19 cellular contexts compared by ENCODE assay signal in the genomic region with DNA sequence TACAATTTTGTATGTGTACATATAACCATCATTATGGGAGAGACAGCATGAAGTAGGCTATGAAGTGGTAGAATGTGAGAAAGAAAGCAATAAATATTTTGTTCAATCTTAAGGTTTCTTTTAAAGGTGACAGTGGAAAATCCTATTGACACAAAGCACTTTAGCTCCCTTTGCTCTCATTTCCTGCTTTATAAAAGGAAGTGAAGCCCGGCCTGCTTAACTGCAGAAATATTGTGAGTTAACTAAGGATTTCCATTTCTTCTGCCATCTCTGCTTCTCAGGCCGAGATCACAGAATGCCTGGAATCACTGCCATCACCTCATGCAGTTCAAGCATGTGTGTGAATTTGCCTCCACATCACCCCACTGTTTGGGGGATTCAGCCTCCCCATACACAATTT.
DNase-seq lines count a peak whose midpoint lies in the region; ATAC-seq and TF ChIP-seq lines count a peak whose summit lies in the region.
"Had no signal": no experiment of that assay in that cellular context is flagged by ENCODE, and none has a peak within 500 bp of the region (broad histone marks: within the 10 kb centered on the region; RNA-seq: fewer than 3 reads in every experiment).

No MANE protein-coding gene starts in this region.

- no peak overlapping the region for H3K4me3 Mint-ChIP-seq in endothelial cell (ENCODE audit: unreplicated experiment)
- H3K4me3 Mint-ChIP-seq: endodermal cell, HFFc6 had no signal

- H3K27me3 ChIP-seq in right atrium auricular region, result no peaks in the 10 kb centered on the region
- H3K27me3 ChIP-seq: gastroesophageal sphincter had no signal

- no peaks in the 10 kb centered on the region for H3K36me3 Mint-ChIP-seq in endothelial cell (ENCODE audit: low read depth, unreplicated experiment)

- no peak for TF ChIP-seq CTCF in right atrium auricular region (IDR thresholded peaks at IDR 0.05)
- TF ChIP-seq CTCF in endothelial cell (IDR thresholded peaks at IDR 0.05; ENCODE audit: unreplicated experiment), result no peak

- DNase-seq in right atrium auricular region (ENCODE audit: low spot score), result no peak
- DNase-seq in Right ventricle myocardium inferior (ENCODE audit: missing footprints), result no peak
- peak; percentile 25 to 92 for DNase-seq in NOMO-1 (lab: John Stamatoyannopoulos, UW; ENCODE audit: unreplicated experiment in 2 of 2)
- no peak for DNase-seq in endothelial cell (ENCODE audit: low spot score)
- DNase-seq in T1000 (lab: John Stamatoyannopoulos, UW), result no peak
- no peak for DNase-seq in posterior vena cava (ENCODE audit: low spot score)
- DNase-seq in SHP77 treated with DMSO at 0.1 percent for 48 hours (lab: John Stamatoyannopoulos, UW), result no peak
- no peak for DNase-seq in iPS-NIHi11 (ENCODE audit: low spot score)
- DNase-seq: activated CD4-positive, alpha-beta T cell treated with anti-CD3 and anti-CD28 coated beads for 4 hours; activated effector memory CD4-positive, alpha-beta T cell treated with anti-CD3 and anti-CD28 coated beads, Interleukin-2, amount 50 U/mL, for 16 hours; CD4-positive, alpha-beta memory T cell; endodermal cell; HFFc6; islet precursor cell; NCI-H1930; NCI-H82; stimulated activated CD4-positive, alpha-beta T cell treated with anti-CD3 and anti-CD28 coated beads, Interleukin-2, amount 100 ng/mL, for 48 hours had no signal

- intact Hi-C loops in Right ventricle myocardium inferior (cut with DNase I) (loop anchor here (5.0 kb wide), 2 partner anchors 33 to 53 kb away; no protein-coding TSS in a partner anchor), posterior vena cava (cut with DNase I) (no loop called here)

- peaks cover 0 to 26% of the 10 kb centered on the region in 2 donors for H3K4me1 ChIP-seq in right atrium auricular region

- no peaks in the 10 kb centered on the region for H3K9me3 ChIP-seq in right atrium auricular region
- H3K9me3 ChIP-seq: gastroesophageal sphincter had no signal

- ATAC-seq in Right ventricle myocardium inferior, result no peak
- ATAC-seq: gastroesophageal sphincter, K562 had no signal

- H3K27me3 Mint-ChIP-seq in endothelial cell (ENCODE audit: unreplicated experiment), result no peaks in the 10 kb centered on the region
- H3K27me3 Mint-ChIP-seq: CD4-positive, alpha-beta memory T cell had no signal

- no peak overlapping the region for H3K4me3 ChIP-seq in right atrium auricular region
- H3K4me3 ChIP-seq: gastroesophageal sphincter, K562 had no signal

- H3K36me3 ChIP-seq in right atrium auricular region, result no peaks in the 10 kb centered on the region
- H3K36me3 ChIP-seq: gastroesophageal sphincter had no signal

- peaks cover 19% of the 10 kb centered on the region for H3K4me1 Mint-ChIP-seq in endothelial cell (ENCODE audit: unreplicated experiment)
- H3K4me1 Mint-ChIP-seq: endodermal cell had no signal

- peak overlapping the region; percentile 37 for H3K27ac Mint-ChIP-seq in endothelial cell (ENCODE audit: unreplicated experiment)
- H3K27ac Mint-ChIP-seq: endodermal cell, HFFc6 had no signal

- no peaks in the 10 kb centered on the region for H3K9me3 Mint-ChIP-seq in endothelial cell (ENCODE audit: unreplicated experiment)
- H3K9me3 Mint-ChIP-seq: CD4-positive, alpha-beta memory T cell; endodermal cell; HFFc6 had no signal

- H3K27ac ChIP-seq in right atrium auricular region, result peak overlapping the region; percentile 47 to 76

Comparison
In these comparisons a context has a peak if more than half of its experiments do, and no peak if none do; other contexts are left out.
1. DNase-seq: peak in NOMO-1 (2 of 2); none in right atrium auricular region (single experiment), Right ventricle myocardium inferior (single experiment), endothelial cell (single experiment), T1000 (single experiment), posterior vena cava (single experiment), SHP77 treated with DMSO at 0.1 percent for 48 hours (single experiment) and iPS-NIHi11 (single experiment).